In genomic region chr15:49152552-49153337, GRCh38 we compare ENCODE assay signal across 13 cellular contexts. TPM values are rescaled to one million over a fixed set of nuclear protein-coding genes. Genes with fewer than 3 reads are reported as not detected.
DNase-seq lines count a peak whose midpoint lies in the region; ATAC-seq, FAIRE-seq and TF ChIP-seq lines count a peak whose summit lies in the region.
"Had no signal": no experiment of that assay in that cellular context is flagged by ENCODE, and none has a peak within 500 bp of the region (broad histone marks: within the 10 kb centered on the region; RNA-seq: fewer than 3 reads in every experiment).

No MANE protein-coding gene starts in this region.

- in situ Hi-C loops in K562 (cut with MboI) = no loop called here

- H3K18ac ChIP-seq in neuronal stem cell (ENCODE audit: low read length) = no peak overlapping the region

- H2BK12ac ChIP-seq in neuronal stem cell (ENCODE audit: low read length) = no peak overlapping the region

- no peak for DNase-seq in activated CD8-positive, alpha-beta T cell treated with anti-CD3 and anti-CD28 coated beads for 36 hours
- DNase-seq in activated CD8-positive, alpha-beta T cell treated with anti-CD3 and anti-CD28 coated beads, Interleukin-2, amount 10 ng/mL, durations not matched to agents 7 days and 5 days = no peak
- DNase-seq in K562 (ENCODE audit: extremely low read depth in 1 of 4, low spot score in 3 of 4) (peak in 1 of 4 experiments; percentile 30), neural crest cell (ENCODE audit: low read depth, low spot score) (no peak), neuronal stem cell (ENCODE audit: low spot score) (no peak), EL (no peak), caudate nucleus (lab: John Stamatoyannopoulos, UW) (no peak)
- DNase-seq: activated CD4-positive, alpha-beta T cell treated with anti-CD3 and anti-CD28 coated beads, Interleukin-2, amount 50 U/mL, for 4 hours; stimulated activated CD8-positive, alpha-beta memory T cell treated with anti-CD3 and anti-CD28 coated beads, Interleukin-4, amount 100 ng/mL, for 48 hours; SW 1271 had no signal

- no peak overlapping the region for H4K91ac ChIP-seq in neuronal stem cell (ENCODE audit: low read depth, low read length, poor library complexity)

- no peak for FAIRE-seq in K562 (lab: Jason Lieb, UNC)
- FAIRE-seq: urothelium cell line had no signal

- H3K4me1 ChIP-seq in Loucy (ENCODE audit: insufficient read depth, low read length, poor library complexity, severe bottlenecking) (peaks cover 54% of the 10 kb centered on the region), K562 (replicated peaks in 1 of 2; ENCODE audit: control insufficient read depth in 2 of 2, insufficient read depth in 2 of 2, low read length in 2 of 2) (peaks cover 0 to 5% of the 10 kb centered on the region in 2 experiments; a peak in 3 of 5 replicates), neuronal stem cell (ENCODE audit: control insufficient read depth in 2 of 2, insufficient read depth in 1 of 2, low read depth in 1 of 2, low read length in 2 of 2) (peaks cover 1 to 2% of the 10 kb centered on the region in 2 donors)

- no peaks in the 10 kb centered on the region for H3K9me2 ChIP-seq in Loucy (replicated peaks; ENCODE audit: low read depth, low read length)

- WGBS in K562 (ENCODE audit: insufficient coverage, low coverage, missing lambda C conversion rate) = 32% methylated on average over 9 of the region's 9 CpGs
- no CpG with 5 or more reads among the region's 9 CpGs for WGBS in neuronal stem cell (ENCODE audit: extremely low coverage in 2 of 2, insufficient read length in 2 of 2, insufficient replicate concordance in 1 of 2), 2 donors

- H3K14ac ChIP-seq in neuronal stem cell (ENCODE audit: low read length) = no peak overlapping the region

- H3K27ac Mint-ChIP-seq in activated CD8-positive, alpha-beta T cell treated with anti-CD3 and anti-CD28 coated beads for 36 hours = no peak overlapping the region
- H3K27ac Mint-ChIP-seq in activated CD8-positive, alpha-beta T cell treated with anti-CD3 and anti-CD28 coated beads, Interleukin-2, amount 10 ng/mL, durations not matched to agents 7 days and 5 days = no peak overlapping the region
- H3K27ac Mint-ChIP-seq in neural crest cell (ENCODE audit: unreplicated experiment) = no peak overlapping the region

- H3K4ac ChIP-seq in neuronal stem cell (ENCODE audit: low read length) = no peak overlapping the region

- no peak overlapping the region for H2BK5ac ChIP-seq in neuronal stem cell (ENCODE audit: low read length)

- peak overlapping the region; percentile 99 for H3K4me3 Mint-ChIP-seq in activated CD8-positive, alpha-beta T cell treated with anti-CD3 and anti-CD28 coated beads for 36 hours
- H3K4me3 Mint-ChIP-seq in activated CD8-positive, alpha-beta T cell treated with anti-CD3 and anti-CD28 coated beads, Interleukin-2, amount 10 ng/mL, durations not matched to agents 7 days and 5 days = no peak overlapping the region
- peak overlapping the region; percentile 80 for H3K4me3 Mint-ChIP-seq in neural crest cell

- ATAC-seq in activated CD8-positive, alpha-beta T cell treated with anti-CD3 and anti-CD28 coated beads for 36 hours = no peak
- ATAC-seq in activated CD8-positive, alpha-beta T cell treated with anti-CD3 and anti-CD28 coated beads, Interleukin-2, amount 10 ng/mL, durations not matched to agents 7 days and 5 days = no peak
- ATAC-seq in K562 = no peak

- H3K36me3 ChIP-seq in Loucy (ENCODE audit: insufficient read depth, low read length) (no peaks in the 10 kb centered on the region), K562 (ENCODE audit: control insufficient read depth, insufficient read depth, low read length) (peaks cover 33% of the 10 kb centered on the region), neuronal stem cell (replicated peaks in 1 of 2; ENCODE audit: control insufficient read depth in 2 of 2, insufficient read depth in 2 of 2, low read length in 2 of 2) (peaks cover 0 to 11% of the 10 kb centered on the region in 2 donors)

- no peak for TF ChIP-seq EP300 in K562 (IDR thresholded peaks at IDR 0.05; ENCODE audit: low read length)

- H3K36me3 Mint-ChIP-seq in activated CD8-positive, alpha-beta T cell treated with anti-CD3 and anti-CD28 coated beads for 36 hours (ENCODE audit: low read depth) = peaks cover 9% of the 10 kb centered on the region
- peaks cover 26% of the 10 kb centered on the region for H3K36me3 Mint-ChIP-seq in activated CD8-positive, alpha-beta T cell treated with anti-CD3 and anti-CD28 coated beads, Interleukin-2, amount 10 ng/mL, durations not matched to agents 7 days and 5 days (ENCODE audit: low read depth)
- H3K36me3 Mint-ChIP-seq in neural crest cell (ENCODE audit: low read depth) = no peaks in the 10 kb centered on the region

- H3K9me3 Mint-ChIP-seq in activated CD8-positive, alpha-beta T cell treated with anti-CD3 and anti-CD28 coated beads for 36 hours = no peaks in the 10 kb centered on the region
- no peaks in the 10 kb centered on the region for H3K9me3 Mint-ChIP-seq in activated CD8-positive, alpha-beta T cell treated with anti-CD3 and anti-CD28 coated beads, Interleukin-2, amount 10 ng/mL, durations not matched to agents 7 days and 5 days (ENCODE audit: insufficient read depth)
- no peaks in the 10 kb centered on the region for H3K9me3 Mint-ChIP-seq in neural crest cell

- no peak overlapping the region for H4K8ac ChIP-seq in neuronal stem cell (ENCODE audit: low read depth, low read length)

- no peak for TF ChIP-seq POLR2A in K562 (conservative IDR thresholded peaks at IDR 0.05)

- peaks cover 49% of the 10 kb centered on the region for H3K4me1 Mint-ChIP-seq in activated CD8-positive, alpha-beta T cell treated with anti-CD3 and anti-CD28 coated beads for 36 hours (ENCODE audit: low read depth)
- H3K4me1 Mint-ChIP-seq in activated CD8-positive, alpha-beta T cell treated with anti-CD3 and anti-CD28 coated beads, Interleukin-2, amount 10 ng/mL, durations not matched to agents 7 days and 5 days (ENCODE audit: low read depth) = peaks cover 48% of the 10 kb centered on the region
- H3K4me1 Mint-ChIP-seq in neural crest cell = peaks cover 48% of the 10 kb centered on the region

- H3K27me3 Mint-ChIP-seq in activated CD8-positive, alpha-beta T cell treated with anti-CD3 and anti-CD28 coated beads for 36 hours = no peaks in the 10 kb centered on the region
- no peaks in the 10 kb centered on the region for H3K27me3 Mint-ChIP-seq in activated CD8-positive, alpha-beta T cell treated with anti-CD3 and anti-CD28 coated beads, Interleukin-2, amount 10 ng/mL, durations not matched to agents 7 days and 5 days (ENCODE audit: low read depth)
- no peaks in the 10 kb centered on the region for H3K27me3 Mint-ChIP-seq in neural crest cell (ENCODE audit: low read depth)

- H3K4me3 ChIP-seq in Loucy (ENCODE audit: low read length, poor library complexity, severe bottlenecking) = peak overlapping the region; percentile 85
- no peak overlapping the region for H3K4me3 ChIP-seq in K562
- no peak overlapping the region for H3K4me3 ChIP-seq in neuronal stem cell (ENCODE audit: low read length in 2 of 2)

- no peaks in the 10 kb centered on the region for H3F3A ChIP-seq in Loucy (ENCODE audit: low read depth)

- H2AFZ ChIP-seq in Loucy (ENCODE audit: low read length) (no peak overlapping the region), K562 (ENCODE audit: low read depth, low read length) (no peak overlapping the region), neuronal stem cell (ENCODE audit: low read length) (no peak overlapping the region)

- peaks cover 80% of the 10 kb centered on the region for H3K79me2 ChIP-seq in Loucy (ENCODE audit: insufficient read depth, low read length)
- H3K79me2 ChIP-seq in K562 (ENCODE audit: control insufficient read depth, insufficient read depth, low read length) = peaks cover 93% of the 10 kb centered on the region

- H3K9me3 ChIP-seq in Loucy (ENCODE audit: insufficient read depth, low read depth, low read length) (no peaks in the 10 kb centered on the region), K562 (replicated peaks; ENCODE audit: control insufficient read depth, insufficient read depth, low read depth, low read length) (no peaks in the 10 kb centered on the region), neuronal stem cell (replicated peaks in 1 of 2; ENCODE audit: control insufficient read depth in 2 of 2, insufficient read depth in 1 of 2, low read depth in 1 of 2, low read length in 2 of 2) (no peaks in the 10 kb centered on the region)

- POLR2A ChIA-PET in activated CD8-positive, alpha-beta T cell treated with anti-CD3 and anti-CD28 coated beads for 36 hours (lab: Charles Lee) = no interaction called here
- POLR2A ChIA-PET in activated CD8-positive, alpha-beta T cell treated with anti-CD3 and anti-CD28 coated beads, Interleukin-2, amount 10 ng/mL, durations not matched to agents 7 days and 5 days (lab: Charles Lee) = no interaction called here
- POLR2A ChIA-PET in K562 (lab: Yijun Ruan, JAX) = interaction anchor here (1.0 to 1.5 kb wide), 4 partner anchors 10 to 103 kb away, joined by 3 to 5 read pairs (median 4); partner anchors contain the start of gene GALK2

- no peak overlapping the region for H3K23ac ChIP-seq in neuronal stem cell (ENCODE audit: low read depth, low read length, poor library complexity)

- intact Hi-C loops in activated CD8-positive, alpha-beta T cell treated with anti-CD3 and anti-CD28 coated beads for 36 hours (cut with micrococcal nuclease) = no loop called here
- intact Hi-C loops in K562 (cut with micrococcal nuclease) = no loop called here

- no TSS peak for BruUV-seq in K562 (replicated peaks; lab: Mats Ljungman, UMichigan)

- H3K9me1 ChIP-seq in K562 (ENCODE audit: control insufficient read depth, insufficient read depth, low read length) = no peaks in the 10 kb centered on the region

- peaks cover 3% of the 10 kb centered on the region for H3K79me1 ChIP-seq in neuronal stem cell (ENCODE audit: low read depth, low read length)

- H3K27me3 ChIP-seq in Loucy (ENCODE audit: insufficient read depth, low read length, poor library complexity, severe bottlenecking) = no peaks in the 10 kb centered on the region
- H3K27me3 ChIP-seq in K562 (ENCODE audit: control insufficient read depth in 2 of 2, insufficient read depth in 2 of 2, low read length in 2 of 2) = no peaks in the 10 kb centered on the region
- H3K27me3 ChIP-seq in neuronal stem cell (ENCODE audit: control insufficient read depth in 3 of 3, insufficient read depth in 3 of 3, low read depth in 1 of 3, low read length in 3 of 3) = no peaks in the 10 kb centered on the region

- H2BK15ac ChIP-seq in neuronal stem cell (ENCODE audit: low read length) = no peak overlapping the region

- H3K27ac ChIP-seq in K562 (ENCODE audit: extremely low read depth, low read depth, low read length) = no peak overlapping the region
- H3K27ac ChIP-seq in neuronal stem cell (replicated peaks; ENCODE audit: low read length) = no peak overlapping the region
- H3K27ac ChIP-seq in caudate nucleus (ENCODE audit: low read depth, low read length) = no peak overlapping the region
- H3K27ac ChIP-seq: coronary artery had no signal

- H2BK120ac ChIP-seq in neuronal stem cell (ENCODE audit: low read depth, low read length) = no peak overlapping the region

- H4K20me1 ChIP-seq in Loucy (ENCODE audit: insufficient read depth, low read length, poor library complexity, severe bottlenecking) = peaks cover 68% of the 10 kb centered on the region
- peaks cover 14% of the 10 kb centered on the region; the same call in 1 of the 2 replicates for H4K20me1 ChIP-seq in K562 (replicated peaks; ENCODE audit: control insufficient read depth, insufficient read depth, low read length)

- no peak for TF ChIP-seq CTCF in activated CD8-positive, alpha-beta T cell treated with anti-CD3 and anti-CD28 coated beads for 36 hours (IDR thresholded peaks at IDR 0.05)
- TF ChIP-seq CTCF in Loucy (conservative IDR thresholded peaks at IDR 0.05; ENCODE audit: low read length) (no peak), K562 (IDR thresholded peaks at IDR 0.05 in 2 of 3, conservative IDR thresholded peaks at IDR 0.05 in 1 of 3; ENCODE audit: insufficient read depth in 2 of 3, low read depth in 1 of 3, low read length in 3 of 3) (no peak), neural crest cell (conservative IDR thresholded peaks at IDR 0.05) (no peak)

- TF ChIP-seq RAD21 in K562 (CRISPR knock-in tag; conservative IDR thresholded peaks at IDR 0.05 in 1 of 2, IDR thresholded peaks at IDR 0.05 in 1 of 2) = no peak

- H3K4me2 ChIP-seq in Loucy (ENCODE audit: low read depth, low read length, poor library complexity, severe bottlenecking) (peak overlapping the region; percentile 99), K562 (ENCODE audit: insufficient read depth, low read length) (peak overlapping the region; percentile 45), neuronal stem cell (ENCODE audit: insufficient read depth, low read length, poor library complexity, severe bottlenecking) (no peak overlapping the region)

- no peak overlapping the region for H2AK5ac ChIP-seq in neuronal stem cell (ENCODE audit: low read depth, low read length)

- H3K9ac ChIP-seq in Loucy (ENCODE audit: low read depth, low read length, poor library complexity, severe bottlenecking) (peak overlapping the region; percentile 92), K562 (ENCODE audit: insufficient read depth in 1 of 2, low read depth in 2 of 2, low read length in 2 of 2) (no peak overlapping the region), neuronal stem cell (ENCODE audit: low read depth, low read length, poor library complexity) (no peak overlapping the region)

- CTCF ChIA-PET in activated CD8-positive, alpha-beta T cell treated with anti-CD3 and anti-CD28 coated beads for 36 hours (lab: Charles Lee) = interaction anchor here (1.3 kb wide), 1 partner anchor 291 kb away, joined by 3 read pairs; no protein-coding TSS in a partner anchor
- CTCF ChIA-PET in activated CD8-positive, alpha-beta T cell treated with anti-CD3 and anti-CD28 coated beads, Interleukin-2, amount 10 ng/mL, durations not matched to agents 7 days and 5 days (lab: Charles Lee) = no interaction called here
- CTCF ChIA-PET in K562 (lab: Yijun Ruan, JAX; ENCODE audit: low intra/inter-chr PET ratio) = no interaction called here

RNA-seq across cellular contexts. Expression of gene COPS2, which starts 2.7 kb away (rescaled TPM):
- 10 to 100 TPM; 85.0 to 85.8 TPM for total RNA-seq in activated CD8-positive, alpha-beta T cell treated with anti-CD3 and anti-CD28 coated beads for 36 hours
- total RNA-seq in activated CD8-positive, alpha-beta T cell treated with anti-CD3 and anti-CD28 coated beads, Interleukin-2, amount 10 ng/mL, durations not matched to agents 7 days and 5 days = 10 to 100 TPM; 55.8 to 56.8 TPM
- total RNA-seq in K562 (2011; cell fraction: chromatin; rRNA removed; ENCODE audit: low replicate concordance) = 19.3 and 97.2 TPM in 2 replicates
- total RNA-seq in K562 (2011; cell fraction: nucleolus; rRNA removed) = 7.0 and 15.3 TPM in 2 replicates
- 27.7 and 45.0 TPM in 2 replicates for total RNA-seq in K562 (2011; cell fraction: nucleoplasm; rRNA removed)
- total RNA-seq in K562 (2014; rRNA removed) (38.5 and 66.4 TPM in 2 replicates), K562 (2014; rRNA removed; fragmentation: Illumina TruSeq; extraction: Trizol) (154 and 187 TPM in 2 replicates), K562 (2015; rRNA removed; fragmentation: Illumina TruSeq; extraction: Trizol) (122 and 138 TPM in 2 replicates), K562 (2021) (106 and 107 TPM in 2 replicates), neural crest cell (92.8 and 94.0 TPM in 2 replicates)
- polyA plus RNA-seq in K562 (2011; rRNA removed) (81.9 and 119 TPM in 2 replicates), K562 (2014; fragmentation: Illumina TruSeq; extraction: Trizol) (120 and 151 TPM in 2 replicates), K562 (2014; fragmentation: Nextera tagmentation; extraction: Ambion mirVana) (100 to 1,000 TPM; 105 to 117 TPM), K562 (2014; rRNA removed) (111 and 113 TPM in 2 replicates)
- polyA plus RNA-seq in K562 (2011; cell fraction: cytosol; rRNA removed) = 12.3 and 30.4 TPM in 2 replicates
- 10.5 and 23.8 TPM in 2 replicates for polyA plus RNA-seq in K562 (2011; cell fraction: nucleus; rRNA removed)
- 81.8 and 93.6 TPM in 2 replicates for polyA plus RNA-seq in K562 (2012)
- polyA minus RNA-seq in K562 (2011; rRNA and poly(A)+ RNA removed) = 156 and 194 TPM in 2 replicates
- 42.1 and 42.9 TPM in 2 replicates for polyA minus RNA-seq in K562 (2011; cell fraction: cytosol; rRNA and poly(A)+ RNA removed)
- polyA minus RNA-seq in K562 (2011; cell fraction: nucleus; rRNA and poly(A)+ RNA removed) = 27.2 and 80.3 TPM in 2 replicates
- 78.2 TPM for polyA plus RNA-seq in neuronal stem cell (2013, experiment 1 of 2)
- polyA plus RNA-seq in neuronal stem cell (2013, experiment 2 of 2) = 78.6 TPM

RNA-seq across cellular contexts. Expression of gene GALK2, which starts 17.3 kb away (rescaled TPM):
- total RNA-seq in activated CD8-positive, alpha-beta T cell treated with anti-CD3 and anti-CD28 coated beads for 36 hours = 10 to 100 TPM; 26.8 to 27.5 TPM
- 10 to 100 TPM; 23.1 to 24.6 TPM for total RNA-seq in activated CD8-positive, alpha-beta T cell treated with anti-CD3 and anti-CD28 coated beads, Interleukin-2, amount 10 ng/mL, durations not matched to agents 7 days and 5 days
- 83.9 and 85.0 TPM in 2 replicates for total RNA-seq in K562 (2011; cell fraction: chromatin; rRNA removed; ENCODE audit: low replicate concordance)
- 51.6 and 54.2 TPM in 2 replicates for total RNA-seq in K562 (2011; cell fraction: nucleolus; rRNA removed)
- total RNA-seq in K562 (2011; cell fraction: nucleoplasm; rRNA removed) = 57.6 and 57.7 TPM in 2 replicates
- 42.4 and 54.4 TPM in 2 replicates for total RNA-seq in K562 (2014; rRNA removed)
- total RNA-seq in K562 (2014; rRNA removed; fragmentation: Illumina TruSeq; extraction: Trizol) = 55.7 and 56.9 TPM in 2 replicates
- 48.1 and 50.7 TPM in 2 replicates for total RNA-seq in K562 (2015; rRNA removed; fragmentation: Illumina TruSeq; extraction: Trizol)
- 41.8 and 42.2 TPM in 2 replicates for total RNA-seq in K562 (2021)
- 39.0 and 55.4 TPM in 2 replicates for polyA plus RNA-seq in K562 (2011; rRNA removed)
- polyA plus RNA-seq in K562 (2011; cell fraction: cytosol; rRNA removed) = 26.2 and 28.2 TPM in 2 replicates
- polyA plus RNA-seq in K562 (2011; cell fraction: nucleus; rRNA removed) = 39.0 and 46.1 TPM in 2 replicates
- 37.0 and 37.3 TPM in 2 replicates for polyA plus RNA-seq in K562 (2012)
- 31.1 and 36.2 TPM in 2 replicates for polyA plus RNA-seq in K562 (2014; fragmentation: Illumina TruSeq; extraction: Trizol)
- polyA plus RNA-seq in K562 (2014; fragmentation: Nextera tagmentation; extraction: Ambion mirVana) = 10 to 100 TPM; 81.6 to 82.0 TPM
- polyA plus RNA-seq in K562 (2014; rRNA removed) = 32.8 and 37.8 TPM in 2 replicates
- polyA minus RNA-seq in K562 (2011; rRNA and poly(A)+ RNA removed) = 84.8 and 95.2 TPM in 2 replicates
- 30.9 and 48.5 TPM in 2 replicates for polyA minus RNA-seq in K562 (2011; cell fraction: cytosol; rRNA and poly(A)+ RNA removed)
- polyA minus RNA-seq in K562 (2011; cell fraction: nucleus; rRNA and poly(A)+ RNA removed) = 47.1 and 83.0 TPM in 2 replicates
- 21.3 and 21.7 TPM in 2 replicates for total RNA-seq in neural crest cell
- 11.9 TPM for polyA plus RNA-seq in neuronal stem cell (2013, experiment 1 of 2)
- 11.3 TPM for polyA plus RNA-seq in neuronal stem cell (2013, experiment 2 of 2)
